14 cellular contexts compared by ENCODE assay signal in the genomic region with DNA sequence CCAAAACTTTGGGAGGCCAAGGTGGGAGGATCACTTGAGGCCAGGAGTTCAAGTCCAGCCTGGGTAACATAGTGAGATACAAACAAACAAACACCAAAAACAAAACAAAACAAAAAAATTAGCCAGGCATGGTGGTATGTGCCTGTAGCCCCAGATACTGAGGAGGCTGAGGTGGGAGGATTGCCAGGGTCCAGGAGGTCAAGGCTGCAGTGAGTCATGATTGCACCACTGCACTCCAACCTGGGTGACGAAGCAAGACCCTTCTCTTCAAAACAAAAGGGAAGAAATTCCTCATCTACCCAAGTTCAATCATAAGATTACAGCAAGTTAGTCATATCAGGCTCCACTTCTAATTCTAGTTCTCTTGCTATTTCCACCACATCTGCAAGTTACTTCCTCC. TPM values are rescaled to one million over a fixed set of nuclear protein-coding genes. Genes with fewer than 3 reads are reported as not detected.
DNase-seq lines count a peak whose midpoint lies in the region; FAIRE-seq and TF ChIP-seq lines count a peak whose summit lies in the region.
"Not testable (repeated sequence)": the region's sequence is repeated elsewhere in the genome, so short reads cannot be mapped to it uniquely, and the experiment has no call there.
"Had no signal": no experiment of that assay in that cellular context is flagged by ENCODE, and none has a peak within 500 bp of the region (broad histone marks: within the 10 kb centered on the region; RNA-seq: fewer than 3 reads in every experiment).

No MANE protein-coding gene starts in this region.

- not testable (repeated sequence) for H3K9ac ChIP-seq in SK-N-SH

- H3K9me3 ChIP-seq in SK-N-SH; adrenal gland (replicated peaks in 1 of 3); ovary: not testable (repeated sequence)

- TF ChIP-seq CTCF in SK-N-SH (IDR thresholded peaks at IDR 0.05); adrenal gland (IDR thresholded peaks at IDR 0.05); choroid plexus epithelial cell (conservative IDR thresholded peaks at IDR 0.05; ENCODE audit: low read depth, low read length); ovary (IDR thresholded peaks at IDR 0.05): not testable (repeated sequence)

- H4K20me1 ChIP-seq in SK-N-SH (ENCODE audit: insufficient read depth), result not testable (repeated sequence)

- intact Hi-C loops in adrenal gland (cut with DNase I); ovary (cut with DNase I): not testable (repeated sequence)

- H3K9me2 ChIP-seq in SK-N-SH, result not testable (repeated sequence)

- H3K79me2 ChIP-seq in SK-N-SH (ENCODE audit: insufficient read depth), result peaks cover 29% of the 10 kb centered on the region; the same call in 1 of the 2 replicates

- 0 out of 2 replicates have a peak overlapping the region, but pooled peaks have one; percentile 1 for H3K4me2 ChIP-seq in SK-N-SH

- H2AFZ ChIP-seq in SK-N-SH (ENCODE audit: low read depth), result not testable (repeated sequence)

- TF ChIP-seq POLR2A in adrenal gland (IDR thresholded peaks at IDR 0.05); ovary (IDR thresholded peaks at IDR 0.05): not testable (repeated sequence)

- FAIRE-seq in HTR-8/SVneo (lab: Jason Lieb, UNC), result peak; percentile 20

- CTCF ChIA-PET in SK-N-SH (lab: Yijun Ruan, JAX), result not testable (repeated sequence)

- H3F3A ChIP-seq in SK-N-SH (replicated peaks; ENCODE audit: insufficient read depth), result not testable (repeated sequence)

- 0 out of 4 replicates have a peak overlapping the region, but pooled peaks of 1 of the 2 experiments have one; percentile 12 for H3K27ac ChIP-seq in SK-N-SH (ENCODE audit: low read depth in 2 of 2, low read length in 1 of 2)
- not testable (repeated sequence) for H3K27ac ChIP-seq in adrenal gland, ovary

- TF ChIP-seq EP300 in SK-N-SH (IDR thresholded peaks at IDR 0.05; ENCODE audit: borderline replicate concordance in 1 of 2, low read depth in 1 of 2, low read length in 1 of 2); ovary (IDR thresholded peaks at IDR 0.05): not testable (repeated sequence)

- H3K36me3 ChIP-seq in SK-N-SH (replicated peaks in 1 of 2; ENCODE audit: control insufficient read depth in 1 of 2, insufficient read depth in 2 of 2, low read length in 1 of 2), result peaks cover 3 to 21% of the 10 kb centered on the region in 2 experiments
- H3K36me3 ChIP-seq in adrenal gland (replicated peaks in 1 of 2); ovary: not testable (repeated sequence)

- not testable (repeated sequence) for H3K27me3 ChIP-seq in SK-N-SH (ENCODE audit: insufficient read depth); adrenal gland; ovary

- POLR2A ChIA-PET in SK-N-SH (lab: Yijun Ruan, JAX), result not testable (repeated sequence)

- H3K4me3 ChIP-seq in SK-N-SH (ENCODE audit: low read depth in 2 of 2, low read length in 1 of 2); adrenal gland; choroid plexus epithelial cell (ENCODE audit: low read depth, low read length); ovary: not testable (repeated sequence)

- H3K4me1 ChIP-seq in SK-N-SH (ENCODE audit: control insufficient read depth in 1 of 2, insufficient read depth in 2 of 2, low read depth in 1 of 2, low read length in 1 of 2); ovary (ENCODE audit: insufficient read depth): not testable (repeated sequence)
- H3K4me1 ChIP-seq in adrenal gland (replicated peaks in 1 of 2), result peaks cover 0 to 16% of the 10 kb centered on the region in 2 donors

- WGBS in SK-N-SH (ENCODE audit: low lambda C conversion rate), result 86% methylated on average over 1 of the region's 1 CpG
- WGBS in adrenal gland, 4 donors, result 7 to 53% (median 27%) methylated on average over 1 of the region's 1 CpG
- 10 to 32% (median 27%) methylated on average over 1 of the region's 1 CpG for WGBS in ovary, 3 donors

- TF ChIP-seq RAD21 in SK-N-SH (IDR thresholded peaks at IDR 0.05; ENCODE audit: low read length), result not testable (repeated sequence)

- DNase-seq in Daoy (ENCODE audit: low read depth) (peak; percentile 59), HTR-8/SVneo (ENCODE audit: insufficient read length, low spot score) (peak; percentile 20), adrenal gland (peak in 6 of 7 donors; percentile 33 to 73 (median 54)), choroid plexus epithelial cell (ENCODE audit: low read depth) (peak; percentile 94), iris pigment epithelial cell (ENCODE audit: low read depth) (peak; percentile 90), ovary (peak; percentile 43 to 77 (median 61))
- not testable (repeated sequence) for DNase-seq in SK-N-SH

RNA-seq across cellular contexts. Expression of gene CACNG1, which starts 50.9 kb away (rescaled TPM):
- total RNA-seq in Daoy (2014; rRNA removed; shearing (Covaris generic)), result not detected in 2 replicates
- polyA plus RNA-seq in SK-N-SH (2012; rRNA removed), result not detected in 2 replicates
- not detected in 2 replicates for polyA plus RNA-seq in SK-N-SH (2012; cell fraction: cytosol; rRNA removed)
- not detected in 2 replicates for polyA plus RNA-seq in SK-N-SH (2012; cell fraction: nucleus; rRNA removed)
- total RNA-seq in adrenal gland, result 1 to 10 TPM in 5 of 8 donors, under 1 TPM in 2, not detected in 1; 0.39 to 5.9 (median 2.1) TPM
- polyA plus RNA-seq in adrenal gland, result under 1 TPM in 2 of 3 donors, not detected in 1; 0.88 to 0.97 TPM
- under 1 TPM in 1 of 7 donors, not detected in 6; 0.46 TPM for total RNA-seq in ovary
- polyA plus RNA-seq in ovary, result not detected
- total RNA-seq: aorta, endothelial cell of umbilical vein, GM23338, HT-29, lower leg skin, mucosa of gallbladder, Right ventricle myocardium inferior had no signal
- polyA plus RNA-seq: endothelial cell of umbilical vein, GM23338 had no signal
